Comparison of ENCODE assay signal across 9 cellular contexts in the genomic region with DNA sequence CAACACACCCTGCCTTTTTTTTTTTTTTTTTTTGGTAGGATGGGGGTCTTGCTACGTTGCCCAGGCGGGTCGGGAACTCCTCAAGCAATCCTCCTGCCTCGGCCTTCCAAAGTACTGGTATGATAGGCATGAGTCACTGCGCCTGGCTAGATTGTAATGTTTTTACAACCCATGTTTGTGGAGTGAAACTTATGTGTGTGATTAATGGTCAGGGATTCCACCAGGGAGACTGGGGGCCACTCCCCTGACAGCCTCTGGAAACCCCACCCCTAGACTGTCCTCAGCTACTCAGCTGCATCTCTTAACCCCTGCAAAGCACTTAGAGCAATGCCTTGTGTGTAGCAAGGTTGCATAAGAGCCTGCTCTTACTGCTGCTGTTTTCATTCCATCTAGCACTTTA.
A peak's percentile ranks its signal among the peaks of the same experiment; 100 is the strongest.
DNase-seq lines count a peak whose midpoint lies in the region; ATAC-seq, FAIRE-seq and TF ChIP-seq lines count a peak whose summit lies in the region.
"Had no signal": no experiment of that assay in that cellular context is flagged by ENCODE, and none has a peak within 500 bp of the region (broad histone marks: within the 10 kb centered on the region; RNA-seq: fewer than 3 reads in every experiment).

No MANE protein-coding gene starts in this region.

- no peak overlapping the region for H3K9ac ChIP-seq in SK-N-SH

- H3K9me3 ChIP-seq in SK-N-SH (no peaks in the 10 kb centered on the region), small intestine (ENCODE audit: control insufficient read depth, low read depth) (no peaks in the 10 kb centered on the region)
- H3K9me3 ChIP-seq in CD8-positive, alpha-beta T cell (ENCODE audit: low read length) = no peaks in the 10 kb centered on the region

- no peak for FAIRE-seq in small intestine (lab: Jason Lieb, UNC)

- no peaks in the 10 kb centered on the region for H3K79me2 ChIP-seq in SK-N-SH (ENCODE audit: insufficient read depth)

- DNase-seq in GM04503 (ENCODE audit: low read depth) (peak; percentile 94), SK-N-SH (no peak), foreskin fibroblast (peak; percentile 95 to 97), small intestine (peak; percentile 13), natural killer cell (no peak), NCI-H526 (lab: John Stamatoyannopoulos, UW) (no peak)
- DNase-seq in CD8-positive, alpha-beta T cell = no peak
- DNase-seq: T-cell had no signal

- no peaks in the 10 kb centered on the region for H3K27me3 Mint-ChIP-seq in natural killer cell (ENCODE audit: low read depth in 2 of 2)
- H3K27me3 Mint-ChIP-seq in CD8-positive, alpha-beta T cell (ENCODE audit: low read depth) = no peaks in the 10 kb centered on the region
- H3K27me3 Mint-ChIP-seq: T-cell had no signal

- TF ChIP-seq CTCF in SK-N-SH (IDR thresholded peaks at IDR 0.05) (no peak), foreskin fibroblast (IDR thresholded peaks at IDR 0.05; ENCODE audit: low read depth, low read length) (no peak), natural killer cell (IDR thresholded peaks at IDR 0.05) (no peak)
- TF ChIP-seq CTCF in CD8-positive, alpha-beta T cell (IDR thresholded peaks at IDR 0.05) = no peak

- TF ChIP-seq RAD21 in SK-N-SH (IDR thresholded peaks at IDR 0.05; ENCODE audit: low read length) = no peak

- H3K36me3 ChIP-seq in SK-N-SH (replicated peaks in 1 of 2; ENCODE audit: control insufficient read depth in 1 of 2, insufficient read depth in 2 of 2, low read length in 1 of 2) (no peaks in the 10 kb centered on the region), small intestine (ENCODE audit: control insufficient read depth in 2 of 2, insufficient read depth in 2 of 2, low read length in 2 of 2) (no peaks in the 10 kb centered on the region)
- H3K36me3 ChIP-seq in CD8-positive, alpha-beta T cell (ENCODE audit: insufficient read depth, low read length) = no peaks in the 10 kb centered on the region

- ATAC-seq in natural killer cell = no peak
- no peak for ATAC-seq in CD8-positive, alpha-beta T cell
- ATAC-seq in GM18870 (IDR thresholded peaks at IDR 0.05; ENCODE audit: unreplicated experiment) = no peak
- ATAC-seq: T-cell had no signal

- POLR2A ChIA-PET in SK-N-SH (lab: Yijun Ruan, JAX) = no interaction called here
- POLR2A ChIA-PET in CD8-positive, alpha-beta T cell (lab: Charles Lee) = no interaction called here

- H3K9me2 ChIP-seq in SK-N-SH = no peaks in the 10 kb centered on the region

- H3K27me3 ChIP-seq in SK-N-SH (ENCODE audit: insufficient read depth) (no peaks in the 10 kb centered on the region), small intestine (ENCODE audit: control insufficient read depth in 2 of 2, insufficient read depth in 2 of 2, low read length in 2 of 2) (no peaks in the 10 kb centered on the region)
- H3K27me3 ChIP-seq in CD8-positive, alpha-beta T cell (ENCODE audit: insufficient read depth, low read length) = no peaks in the 10 kb centered on the region

- no peak overlapping the region for H3K27ac Mint-ChIP-seq in natural killer cell
- H3K27ac Mint-ChIP-seq in CD8-positive, alpha-beta T cell = no peak overlapping the region
- H3K27ac Mint-ChIP-seq: T-cell had no signal

- H4K20me1 ChIP-seq in SK-N-SH (ENCODE audit: insufficient read depth) = no peaks in the 10 kb centered on the region

- no peaks in the 10 kb centered on the region for H3F3A ChIP-seq in SK-N-SH (replicated peaks; ENCODE audit: insufficient read depth)

- no peak overlapping the region for H3K4me2 ChIP-seq in SK-N-SH

- H3K9me3 Mint-ChIP-seq in natural killer cell = no peaks in the 10 kb centered on the region
- H3K9me3 Mint-ChIP-seq in CD8-positive, alpha-beta T cell = no peaks in the 10 kb centered on the region
- H3K9me3 Mint-ChIP-seq: T-cell had no signal

- H3K4me3 ChIP-seq in SK-N-SH (ENCODE audit: low read depth in 2 of 2, low read length in 1 of 2) = no peak overlapping the region
- H3K4me3 ChIP-seq in foreskin fibroblast (ENCODE audit: low read depth in 1 of 2, low read length in 2 of 2) = no peak overlapping the region
- no peak overlapping the region for H3K4me3 ChIP-seq in small intestine (ENCODE audit: low read depth in 1 of 2, low read length in 2 of 2)
- H3K4me3 ChIP-seq in CD8-positive, alpha-beta T cell (ENCODE audit: low read depth, low read length) = no peak overlapping the region

- WGBS in SK-N-SH (ENCODE audit: low lambda C conversion rate) = 48% methylated on average over 5 of the region's 5 CpGs
- 30 to 47% (median 44%) methylated on average over 5 of the region's 5 CpGs for WGBS in small intestine, 3 donors

- H3K4me1 ChIP-seq in SK-N-SH (ENCODE audit: control insufficient read depth in 1 of 2, insufficient read depth in 2 of 2, low read depth in 1 of 2, low read length in 1 of 2) (no peaks in the 10 kb centered on the region), small intestine (ENCODE audit: control insufficient read depth in 2 of 2, insufficient read depth in 1 of 2, low read depth in 1 of 2, low read length in 1 of 2) (no peaks in the 10 kb centered on the region)
- H3K4me1 ChIP-seq in CD8-positive, alpha-beta T cell (ENCODE audit: insufficient read depth, low read length) = no peaks in the 10 kb centered on the region

- H3K36me3 Mint-ChIP-seq in natural killer cell = no peaks in the 10 kb centered on the region
- no peaks in the 10 kb centered on the region for H3K36me3 Mint-ChIP-seq in CD8-positive, alpha-beta T cell
- H3K36me3 Mint-ChIP-seq: T-cell had no signal

- H2AFZ ChIP-seq in SK-N-SH (ENCODE audit: low read depth) = no peak overlapping the region

- H3K27ac ChIP-seq in SK-N-SH (ENCODE audit: low read depth in 2 of 2, low read length in 1 of 2) (peak overlapping the region in 1 of 2 experiments; percentile 34; a peak in 1 of 4 replicates), small intestine (ENCODE audit: low read depth in 1 of 2, low read length in 1 of 2) (no peak overlapping the region)
- no peak overlapping the region for H3K27ac ChIP-seq in CD8-positive, alpha-beta T cell (ENCODE audit: low read depth, low read length)

- TF ChIP-seq EP300 in SK-N-SH (IDR thresholded peaks at IDR 0.05; ENCODE audit: borderline replicate concordance in 1 of 2, low read depth in 1 of 2, low read length in 1 of 2) = peak in 1 of 2 experiments; percentile 27; a peak in 1 of 4 replicates

- intact Hi-C loops in natural killer cell (cut with micrococcal nuclease) = no loop called here
- intact Hi-C loops in CD8-positive, alpha-beta T cell (cut with DNase I, micrococcal nuclease) = no loop called here

- CTCF ChIA-PET in SK-N-SH (lab: Yijun Ruan, JAX) = no interaction called here
- CTCF ChIA-PET in CD8-positive, alpha-beta T cell (lab: Charles Lee) = no interaction called here

- no peak overlapping the region for H3K4me3 Mint-ChIP-seq in natural killer cell
- H3K4me3 Mint-ChIP-seq in CD8-positive, alpha-beta T cell = no peak overlapping the region
- H3K4me3 Mint-ChIP-seq: T-cell had no signal

- peaks cover 4 to 11% of the 10 kb centered on the region in 2 donors for H3K4me1 Mint-ChIP-seq in natural killer cell
- H3K4me1 Mint-ChIP-seq in CD8-positive, alpha-beta T cell (ENCODE audit: low read depth) = peaks cover 4% of the 10 kb centered on the region

TF ChIP-seq in SK-N-SH, 30 proteins besides CTCF, POLR2A, EP300 and RAD21 (continues in another document):
- TF ChIP-seq GATA2 (CRISPR knock-in tag; IDR thresholded peaks at IDR 0.05) = no peak
- peak; percentile 42; the same call in 1 of the 2 replicates for TF ChIP-seq TCF12 (IDR thresholded peaks at IDR 0.05)
- no peak for TF ChIP-seq USF1 (IDR thresholded peaks at IDR 0.05; ENCODE audit: borderline replicate concordance, low read depth)
- no peak for TF ChIP-seq SIN3A (IDR thresholded peaks at IDR 0.05; ENCODE audit: borderline replicate concordance, low read depth, low read length)
- TF ChIP-seq FOXJ3 (CRISPR knock-in tag; IDR thresholded peaks at IDR 0.05) = no peak
- TF ChIP-seq, protein P1, sequence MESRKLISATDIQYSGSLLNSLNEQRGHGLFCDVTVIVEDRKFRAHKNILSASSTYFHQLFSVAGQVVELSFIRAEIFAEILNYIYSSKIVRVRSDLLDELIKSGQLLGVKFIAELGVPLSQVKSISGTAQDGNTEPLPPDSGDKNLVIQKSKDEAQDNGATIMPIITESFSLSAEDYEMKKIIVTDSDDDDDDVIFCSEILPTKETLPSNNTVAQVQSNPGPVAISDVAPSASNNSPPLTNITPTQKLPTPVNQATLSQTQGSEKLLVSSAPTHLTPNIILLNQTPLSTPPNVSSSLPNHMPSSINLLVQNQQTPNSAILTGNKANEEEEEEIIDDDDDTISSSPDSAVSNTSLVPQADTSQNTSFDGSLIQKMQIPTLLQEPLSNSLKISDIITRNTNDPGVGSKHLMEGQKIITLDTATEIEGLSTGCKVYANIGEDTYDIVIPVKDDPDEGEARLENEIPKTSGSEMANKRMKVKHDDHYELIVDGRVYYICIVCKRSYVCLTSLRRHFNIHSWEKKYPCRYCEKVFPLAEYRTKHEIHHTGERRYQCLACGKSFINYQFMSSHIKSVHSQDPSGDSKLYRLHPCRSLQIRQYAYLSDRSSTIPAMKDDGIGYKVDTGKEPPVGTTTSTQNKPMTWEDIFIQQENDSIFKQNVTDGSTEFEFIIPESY (IDR thresholded peaks at IDR 0.05; ENCODE audit: borderline replicate concordance, low read depth) = no peak
- no peak for TF ChIP-seq CHD2 (IDR thresholded peaks at IDR 0.05; ENCODE audit: low read length, partially characterized antibody)
- peak; percentile 70 for TF ChIP-seq FOSL2 (IDR thresholded peaks at IDR 0.05; ENCODE audit: borderline replicate concordance, low read depth)
- no peak for TF ChIP-seq MXI1 (IDR thresholded peaks at IDR 0.05; ENCODE audit: low read depth, low read length)
- TF ChIP-seq, protein P2, sequence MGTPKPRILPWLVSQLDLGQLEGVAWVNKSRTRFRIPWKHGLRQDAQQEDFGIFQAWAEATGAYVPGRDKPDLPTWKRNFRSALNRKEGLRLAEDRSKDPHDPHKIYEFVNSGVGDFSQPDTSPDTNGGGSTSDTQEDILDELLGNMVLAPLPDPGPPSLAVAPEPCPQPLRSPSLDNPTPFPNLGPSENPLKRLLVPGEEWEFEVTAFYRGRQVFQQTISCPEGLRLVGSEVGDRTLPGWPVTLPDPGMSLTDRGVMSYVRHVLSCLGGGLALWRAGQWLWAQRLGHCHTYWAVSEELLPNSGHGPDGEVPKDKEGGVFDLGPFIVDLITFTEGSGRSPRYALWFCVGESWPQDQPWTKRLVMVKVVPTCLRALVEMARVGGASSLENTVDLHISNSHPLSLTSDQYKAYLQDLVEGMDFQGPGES (IDR thresholded peaks at IDR 0.05; ENCODE audit: low read depth, low read length) = no peak
- TF ChIP-seq JUND (IDR thresholded peaks at IDR 0.05) = peak; percentile 57
- TF ChIP-seq FOXM1 (IDR thresholded peaks at IDR 0.05; ENCODE audit: low read depth) = no peak
- no peak for TF ChIP-seq POLR2AphosphoS5 (IDR thresholded peaks at IDR 0.05; ENCODE audit: low read depth, low read length)

Comparison
In these comparisons a context has a peak if more than half of its experiments do, and no peak if none do; other contexts are left out.
1. DNase-seq: peak in GM04503 (single experiment), foreskin fibroblast (2 of 2) and small intestine (single experiment); none in SK-N-SH (single experiment), natural killer cell (single experiment), CD8-positive, alpha-beta T cell (0 of 7) and NCI-H526 (0 of 2).